ENCODE assay signal across 23 cellular contexts in genomic region chr1:44542415-44543063, GRCh38.
DNase-seq lines count a peak whose midpoint lies in the region; ATAC-seq and TF ChIP-seq lines count a peak whose summit lies in the region.
"Had no signal": no experiment of that assay in that cellular context is flagged by ENCODE, and none has a peak within 500 bp of the region (broad histone marks: within the 10 kb centered on the region; RNA-seq: fewer than 3 reads in every experiment).

No MANE protein-coding gene starts in this region.

- peak overlapping the region; percentile 46 for H3K56ac ChIP-seq in mesendoderm (ENCODE audit: low read length)

- H3K4me1 ChIP-seq in ectodermal cell (ENCODE audit: control insufficient read depth, insufficient read depth, low read length), result peaks cover 13% of the 10 kb centered on the region
- peaks cover 13% of the 10 kb centered on the region for H3K4me1 ChIP-seq in mesendoderm (ENCODE audit: control insufficient read depth, low read depth, low read length)
- H3K4me1 ChIP-seq: esophagus muscularis mucosa, vagina had no signal

- peak overlapping the region; percentile 13 for H3K4me3 Mint-ChIP-seq in type B pancreatic cell
- H3K4me3 Mint-ChIP-seq: activated CD8-positive, alpha-beta T cell treated with anti-CD3 and anti-CD28 coated beads for 36 hours; effector memory CD8-positive, alpha-beta T cell had no signal

- H3K18ac ChIP-seq in mesendoderm (ENCODE audit: low read length), result peak overlapping the region; percentile 55

- H3K36me3 ChIP-seq in ectodermal cell (ENCODE audit: control insufficient read depth, insufficient read depth, low read length) (no peaks in the 10 kb centered on the region), mesendoderm (ENCODE audit: control insufficient read depth, insufficient read depth, low read length) (no peaks in the 10 kb centered on the region)
- H3K36me3 ChIP-seq: esophagus muscularis mucosa, vagina had no signal

- no peak overlapping the region for H4K8ac ChIP-seq in mesendoderm (ENCODE audit: low read depth, low read length)

- no peak overlapping the region for H2BK15ac ChIP-seq in mesendoderm (replicated peaks; ENCODE audit: low read depth)

- H3K4me2 ChIP-seq in mesendoderm (ENCODE audit: low read length), result peak overlapping the region; percentile 10

- WGBS in ectodermal cell, 2 experiments, result 6 to 7% methylated on average over 14 of the region's 14 CpGs
- WGBS in mesendoderm (ENCODE audit: extremely low coverage, insufficient coverage, low lambda C conversion rate), result no CpG with 5 or more reads among the region's 14 CpGs

- H3K79me2 ChIP-seq in mesendoderm (ENCODE audit: control insufficient read depth, insufficient read depth, low read length), result no peaks in the 10 kb centered on the region

- H3K9me3 Mint-ChIP-seq in type B pancreatic cell, result no peaks in the 10 kb centered on the region
- H3K9me3 Mint-ChIP-seq: activated CD8-positive, alpha-beta T cell treated with anti-CD3 and anti-CD28 coated beads for 36 hours; effector memory CD8-positive, alpha-beta T cell had no signal

- H3K36me3 Mint-ChIP-seq in type B pancreatic cell, result no peaks in the 10 kb centered on the region
- H3K36me3 Mint-ChIP-seq: brain had no signal

- no peak overlapping the region for H2BK120ac ChIP-seq in mesendoderm (ENCODE audit: low read depth, low read length)

- peaks cover 78% of the 10 kb centered on the region for H3K27me3 Mint-ChIP-seq in type B pancreatic cell

- peak overlapping the region; percentile 39 for H3K4ac ChIP-seq in mesendoderm (ENCODE audit: low read depth, low read length)

- ATAC-seq in HG03469 (IDR thresholded peaks at IDR 0.05; ENCODE audit: unreplicated experiment), result no peak
- ATAC-seq: activated CD8-positive, alpha-beta T cell treated with anti-CD3 and anti-CD28 coated beads for 36 hours; effector memory CD8-positive, alpha-beta T cell; Panc1 had no signal

- H4K5ac ChIP-seq in mesendoderm (ENCODE audit: low read length), result no peak overlapping the region

- DNase-seq in NCI-H69 (lab: John Stamatoyannopoulos, UW) (peak; percentile 57), mesendoderm (peak; percentile 30), type B pancreatic cell (ENCODE audit: extremely low spot score, unreplicated experiment) (no peak), NCI-H526 treated with DMSO at 0.1 percent for 48 hours (lab: John Stamatoyannopoulos, UW) (no peak)
- no peak for DNase-seq in activated CD4-positive, CD25-positive, alpha-beta regulatory T cell (lab: John Stamatoyannopoulos, UW)
- DNase-seq: activated CD4-positive, alpha-beta T cell treated with anti-CD3 and anti-CD28 coated beads for 1 hour; activated CD8-positive, alpha-beta T cell treated with anti-CD3 and anti-CD28 coated beads for 36 hours; activated effector memory CD4-positive, alpha-beta T cell treated with Interleukin-2 at 50 U/mL for 16 hours; effector memory CD8-positive, alpha-beta T cell; EL; foreskin melanocyte; KG1; kidney glomerular epithelial cell; MM.1S; NCI-H2081 treated with DMSO at 0.1 percent for 48 hours; NCI-H446; SHP77 treated with DMSO at 0.1 percent for 48 hours had no signal

- no peak overlapping the region for H2AK5ac ChIP-seq in mesendoderm (ENCODE audit: low read length)

- peak overlapping the region; percentile 78 for H3K27ac ChIP-seq in ectodermal cell (ENCODE audit: insufficient read depth, low read depth, low read length, poor library complexity, severe bottlenecking)
- H3K27ac ChIP-seq in mesendoderm (ENCODE audit: low read depth, low read length), result peak overlapping the region; percentile 58
- H3K27ac ChIP-seq: esophagus muscularis mucosa, vagina had no signal

- H3K23ac ChIP-seq in mesendoderm (ENCODE audit: low read length), result no peak overlapping the region

- peak overlapping the region; percentile 33 for H2BK5ac ChIP-seq in mesendoderm (ENCODE audit: low read length)

- peak overlapping the region; percentile 6 for H3K9ac ChIP-seq in mesendoderm (ENCODE audit: low read length)

- peaks cover 33% of the 10 kb centered on the region for H3K4me1 Mint-ChIP-seq in type B pancreatic cell (ENCODE audit: unreplicated experiment)

- peaks cover 98% of the 10 kb centered on the region for H3K27me3 ChIP-seq in ectodermal cell (ENCODE audit: control insufficient read depth, insufficient read depth, low read length, poor library complexity, severe bottlenecking)
- no peaks in the 10 kb centered on the region for H3K27me3 ChIP-seq in mesendoderm (ENCODE audit: insufficient read depth, low read length, poor library complexity)
- H3K27me3 ChIP-seq: vagina had no signal

- TF ChIP-seq CTCF in type B pancreatic cell (conservative IDR thresholded peaks at IDR 0.05), result no peak

- no peaks in the 10 kb centered on the region for H3K9me3 ChIP-seq in ectodermal cell (ENCODE audit: control insufficient read depth, low read length)
- H3K9me3 ChIP-seq: esophagus muscularis mucosa, vagina had no signal

- no peaks in the 10 kb centered on the region for H3K79me1 ChIP-seq in mesendoderm (ENCODE audit: low read length)

- H3K27ac Mint-ChIP-seq in type B pancreatic cell, result no peak overlapping the region
- H3K27ac Mint-ChIP-seq: activated CD8-positive, alpha-beta T cell treated with anti-CD3 and anti-CD28 coated beads for 36 hours; effector memory CD8-positive, alpha-beta T cell had no signal

- no peak overlapping the region for H3K4me3 ChIP-seq in ectodermal cell (ENCODE audit: insufficient read depth, low read depth, low read length)
- H3K4me3 ChIP-seq in mesendoderm (ENCODE audit: low read length), result no peak overlapping the region
- H3K4me3 ChIP-seq: esophagus muscularis mucosa, vagina had no signal

Comparison
In these comparisons a context has a peak if more than half of its experiments do, and no peak if none do; other contexts are left out.
1. DNase-seq: peak in NCI-H69 (single experiment) and mesendoderm (single experiment); none in type B pancreatic cell (single experiment), activated CD4-positive, CD25-positive, alpha-beta regulatory T cell (0 of 4) and NCI-H526 treated with DMSO at 0.1 percent for 48 hours (single experiment).